ENCODE assay signal across 19 cellular contexts in genomic region chr14:22530101-22530500, GRCh38. TPM values are rescaled to one million over a fixed set of nuclear protein-coding genes. Genes with fewer than 3 reads are reported as not detected.
DNase-seq lines count a peak whose midpoint lies in the region; ATAC-seq lines count a peak whose summit lies in the region.
"Had no signal": no experiment of that assay in that cellular context is flagged by ENCODE, and none has a peak within 500 bp of the region (broad histone marks: within the 10 kb centered on the region; RNA-seq: fewer than 3 reads in every experiment).

No MANE protein-coding gene starts in this region.

- DNase-seq in activated naive CD4-positive, alpha-beta T cell treated with anti-CD3 and anti-CD28 coated beads for 36 hours: peak; percentile 9
- DNase-seq in activated naive CD4-positive, alpha-beta T cell treated with anti-CD3 and anti-CD28 coated beads, Interleukin-2, amount 50 U/mL, for 16 hours: no peak
- DNase-seq in NCI-H82 (lab: John Stamatoyannopoulos, UW) (peak; percentile 89), occipital lobe (lab: John Stamatoyannopoulos, UW) (no peak), NCI-H748 (lab: John Stamatoyannopoulos, UW; ENCODE audit: unreplicated experiment) (no peak), aorta (no peak)
- no peak for DNase-seq in stimulated activated effector memory CD8-positive, alpha-beta T cell treated with anti-CD3 and anti-CD28 coated beads, Interleukin-12 subunit alpha, Interleukin-12 subunit beta, amount 100 ng/mL, for 72 hours (ENCODE audit: low spot score in 2 of 2)
- DNase-seq: activated CD4-positive, alpha-beta T cell treated with anti-CD3 and anti-CD28 coated beads for 48 hours; NCI-H2029 treated with DMSO at 0.1 percent for 48 hours; NCI-H510A treated with DMSO at 0.1 percent for 48 hours; ovary; SIG-M5; stimulated activated CD4-positive, alpha-beta T cell treated with anti-CD3 and anti-CD28 coated beads, Interleukin-2, amount 100 ng/mL, for 24 hours; substantia nigra had no signal

- H3K36me3 Mint-ChIP-seq in activated naive CD4-positive, alpha-beta T cell treated with anti-CD3 and anti-CD28 coated beads for 36 hours (ENCODE audit: low read depth): peaks cover 95% of the 10 kb centered on the region
- H3K36me3 Mint-ChIP-seq in activated naive CD8-positive, alpha-beta T cell: peaks cover 63% of the 10 kb centered on the region
- H3K36me3 Mint-ChIP-seq in stimulated activated effector memory CD8-positive, alpha-beta T cell treated with anti-CD3 and anti-CD28 coated beads, Interleukin-12 subunit alpha, Interleukin-12 subunit beta, amount 100 ng/mL, for 72 hours: peaks cover 100% of the 10 kb centered on the region

- no peaks in the 10 kb centered on the region for H3K27me3 Mint-ChIP-seq in activated naive CD4-positive, alpha-beta T cell treated with anti-CD3 and anti-CD28 coated beads for 36 hours (ENCODE audit: low read depth)
- no peaks in the 10 kb centered on the region for H3K27me3 Mint-ChIP-seq in activated naive CD8-positive, alpha-beta T cell

- H3K36me3 ChIP-seq in aorta (ENCODE audit: control insufficient read depth in 1 of 2, insufficient read depth in 2 of 2, low read length in 1 of 2): no peaks in the 10 kb centered on the region
- H3K36me3 ChIP-seq: ovary, vagina had no signal

- no peaks in the 10 kb centered on the region for H3K9me3 ChIP-seq in aorta (ENCODE audit: control insufficient read depth, low read length)
- H3K9me3 ChIP-seq: ovary, vagina had no signal

- WGBS in aorta, 2 donors: 87 to 92% methylated on average over 1 of the region's 1 CpG

- no peak for ATAC-seq in stimulated activated effector memory CD8-positive, alpha-beta T cell treated with anti-CD3 and anti-CD28 coated beads, Interleukin-12 subunit alpha, Interleukin-12 subunit beta, amount 100 ng/mL, for 72 hours
- ATAC-seq in aorta (ENCODE audit: low FRiP score): no peak

- H3K4me3 Mint-ChIP-seq in activated naive CD4-positive, alpha-beta T cell treated with anti-CD3 and anti-CD28 coated beads for 36 hours: peak overlapping the region; percentile 91
- H3K4me3 Mint-ChIP-seq in activated naive CD8-positive, alpha-beta T cell: peak overlapping the region; percentile 97
- peak overlapping the region; percentile 78 for H3K4me3 Mint-ChIP-seq in stimulated activated effector memory CD8-positive, alpha-beta T cell treated with anti-CD3 and anti-CD28 coated beads, Interleukin-12 subunit alpha, Interleukin-12 subunit beta, amount 100 ng/mL, for 72 hours

- CTCF ChIA-PET in activated naive CD4-positive, alpha-beta T cell treated with anti-CD3 and anti-CD28 coated beads for 36 hours (lab: Charles Lee): interaction anchor here (2.2 to 6.5 kb wide), 6 partner anchors 11 to 40 kb away, joined by 8 to 29 read pairs (median 16); no protein-coding TSS in a partner anchor

- no peaks in the 10 kb centered on the region for H3K9me3 Mint-ChIP-seq in activated naive CD4-positive, alpha-beta T cell treated with anti-CD3 and anti-CD28 coated beads for 36 hours
- no peaks in the 10 kb centered on the region for H3K9me3 Mint-ChIP-seq in activated naive CD8-positive, alpha-beta T cell (ENCODE audit: low read depth)
- H3K9me3 Mint-ChIP-seq in stimulated activated effector memory CD8-positive, alpha-beta T cell treated with anti-CD3 and anti-CD28 coated beads, Interleukin-12 subunit alpha, Interleukin-12 subunit beta, amount 100 ng/mL, for 72 hours: no peaks in the 10 kb centered on the region

- intact Hi-C loops in activated naive CD4-positive, alpha-beta T cell treated with anti-CD3 and anti-CD28 coated beads for 36 hours (cut with micrococcal nuclease): loop anchor here (2.0 to 5.0 kb wide), 4 partner anchors 23 to 1263 kb away; partner anchors contain the start of gene HNRNPC
- intact Hi-C loops in aorta (cut with DNase I): loop anchor here in 1 of 2 donors (5.0 kb wide), 1 partner anchor 218 kb away; no protein-coding TSS in a partner anchor

- no peak overlapping the region for H3K27ac ChIP-seq in aorta (ENCODE audit: low read depth in 1 of 2, low read length in 2 of 2)
- H3K27ac ChIP-seq: hepatocyte, HL-60, ovary, vagina had no signal

- H3K27ac Mint-ChIP-seq in activated naive CD4-positive, alpha-beta T cell treated with anti-CD3 and anti-CD28 coated beads for 36 hours: peak overlapping the region; percentile 98
- H3K27ac Mint-ChIP-seq in activated naive CD8-positive, alpha-beta T cell: peak overlapping the region; percentile 97
- H3K27ac Mint-ChIP-seq in stimulated activated effector memory CD8-positive, alpha-beta T cell treated with anti-CD3 and anti-CD28 coated beads, Interleukin-12 subunit alpha, Interleukin-12 subunit beta, amount 100 ng/mL, for 72 hours: peak overlapping the region; percentile 99

- H3K4me1 ChIP-seq in aorta (ENCODE audit: control insufficient read depth in 1 of 2, insufficient read depth in 2 of 2, low read length in 2 of 2): peaks cover 0 to 6% of the 10 kb centered on the region in 2 donors
- H3K4me1 ChIP-seq: vagina had no signal

- H3K27me3 ChIP-seq in aorta (ENCODE audit: control insufficient read depth in 1 of 2, insufficient read depth in 2 of 2, low read length in 1 of 2): no peaks in the 10 kb centered on the region
- H3K27me3 ChIP-seq: hepatocyte, ovary, vagina had no signal

- no peak overlapping the region for H3K4me3 ChIP-seq in aorta (ENCODE audit: low read length in 2 of 2)
- H3K4me3 ChIP-seq: hepatocyte, lung, ovary, vagina had no signal

- peaks cover 82% of the 10 kb centered on the region for H3K4me1 Mint-ChIP-seq in activated naive CD4-positive, alpha-beta T cell treated with anti-CD3 and anti-CD28 coated beads for 36 hours (ENCODE audit: low read depth)
- peaks cover 90% of the 10 kb centered on the region for H3K4me1 Mint-ChIP-seq in activated naive CD8-positive, alpha-beta T cell (ENCODE audit: low read depth)
- peaks cover 89% of the 10 kb centered on the region for H3K4me1 Mint-ChIP-seq in stimulated activated effector memory CD8-positive, alpha-beta T cell treated with anti-CD3 and anti-CD28 coated beads, Interleukin-12 subunit alpha, Interleukin-12 subunit beta, amount 100 ng/mL, for 72 hours

RNA-seq across cellular contexts. Expression of gene DAD1, which starts 58.9 kb away (rescaled TPM):
- 100 to 1,000 TPM; 219 to 226 TPM for total RNA-seq in activated naive CD4-positive, alpha-beta T cell treated with anti-CD3 and anti-CD28 coated beads for 36 hours
- total RNA-seq in occipital lobe (72.5 TPM), aorta (100 to 1,000 TPM; 143 to 149 TPM)
- 100 to 1,000 TPM; 240 to 309 TPM for polyA plus RNA-seq in aorta

Comparison
In these comparisons a context has a peak if more than half of its experiments do, and no peak if none do; other contexts are left out.
1. DNase-seq: peak in activated naive CD4-positive, alpha-beta T cell treated with anti-CD3 and anti-CD28 coated beads for 36 hours (single experiment) and NCI-H82 (single experiment); none in activated naive CD4-positive, alpha-beta T cell treated with anti-CD3 and anti-CD28 coated beads, Interleukin-2, amount 50 U/mL, for 16 hours (single experiment), stimulated activated effector memory CD8-positive, alpha-beta T cell treated with anti-CD3 and anti-CD28 coated beads, Interleukin-12 subunit alpha, Interleukin-12 subunit beta, amount 100 ng/mL, for 72 hours (0 of 2), occipital lobe (single experiment), NCI-H748 (single experiment) and aorta (0 of 2).
2. Peak in every context shown above with its lines, with median percentiles within 50 percentile points of each other: H3K27ac Mint-ChIP-seq and H3K4me3 Mint-ChIP-seq.